ENCODE assay signal across 9 cellular contexts in genomic region chr20:21571841-21572690, GRCh38. TPM values are rescaled to one million over a fixed set of nuclear protein-coding genes. Genes with fewer than 3 reads are reported as not detected.
DNase-seq lines count a peak whose midpoint lies in the region; ATAC-seq, FAIRE-seq and TF ChIP-seq lines count a peak whose summit lies in the region.
"Had no signal": no experiment of that assay in that cellular context is flagged by ENCODE, and none has a peak within 500 bp of the region (broad histone marks: within the 10 kb centered on the region; RNA-seq: fewer than 3 reads in every experiment).

No MANE protein-coding gene starts in this region.

- H3K27ac Mint-ChIP-seq in osteocyte (ENCODE audit: unreplicated experiment) = no peak overlapping the region

- no peaks in the 10 kb centered on the region for H3K27me3 ChIP-seq in AG04450 (ENCODE audit: control insufficient read depth, insufficient read depth, low read length)
- H3K27me3 ChIP-seq in PC-3 (ENCODE audit: low read length) = peaks cover 65% of the 10 kb centered on the region
- H3K27me3 ChIP-seq in endothelial cell of umbilical vein (ENCODE audit: control insufficient read depth in 2 of 2, insufficient read depth in 2 of 2, low read length in 2 of 2) = no peaks in the 10 kb centered on the region

- BruUV-seq in PC-3 (replicated peaks; lab: Mats Ljungman, UMichigan) (no TSS peak), endothelial cell of umbilical vein (replicated peaks; lab: Mats Ljungman, UMichigan) (no TSS peak)

- no peaks in the 10 kb centered on the region for H3K36me3 Mint-ChIP-seq in osteocyte (ENCODE audit: unreplicated experiment)

- H3K9me3 ChIP-seq in AG04450 (ENCODE audit: control insufficient read depth, insufficient read depth, low read length) (no peaks in the 10 kb centered on the region), PC-3 (ENCODE audit: low read length) (no peaks in the 10 kb centered on the region), endothelial cell of umbilical vein (replicated peaks; ENCODE audit: control insufficient read depth, insufficient read depth, low read length) (no peaks in the 10 kb centered on the region)

- no peaks in the 10 kb centered on the region for H3K4me1 ChIP-seq in PC-3 (ENCODE audit: insufficient read depth, low read length)
- no peaks in the 10 kb centered on the region for H3K4me1 ChIP-seq in endothelial cell of umbilical vein (ENCODE audit: control insufficient read depth, extremely low read depth, insufficient read depth, low read length)

- intact Hi-C loops in PC-3 (cut with micrococcal nuclease) (loop anchor here (1.0 to 5.0 kb wide), 3 partner anchors 335 to 735 kb away; no protein-coding TSS in a partner anchor), endothelial cell of umbilical vein (cut with micrococcal nuclease) (loop anchor here (1.0 to 2.0 kb wide), 4 partner anchors 66 to 735 kb away; no protein-coding TSS in a partner anchor)

- DNase-seq in AG04450 (ENCODE audit: low read depth, low spot score) (no peak), EL (peak; percentile 2), PC-3 (peak; percentile 34), endothelial cell of umbilical vein (ENCODE audit: low read depth, low spot score) (peak; percentile 18), osteocyte (ENCODE audit: extremely low spot score, unreplicated experiment) (no peak), activated gamma-delta T cell treated with Interleukin-2 at 50 U/mL for 16 hours (no peak), HuH-7.5 (ENCODE audit: low spot score) (no peak)

- dilution Hi-C loops in endothelial cell of umbilical vein (cut with MboI; ENCODE audit: extremely low pct_ligation_motif_present, low sequenced_read_pairs) = no loop called here

- no peaks in the 10 kb centered on the region for H3K9me3 Mint-ChIP-seq in osteocyte (ENCODE audit: unreplicated experiment)

- POLR2A ChIA-PET in AG04450 (lab: Yijun Ruan, JAX) = no interaction called here
- POLR2A ChIA-PET in PC-3 (lab: Charles Lee; ENCODE audit: unreplicated experiment) = no interaction called here
- POLR2A ChIA-PET in endothelial cell of umbilical vein (lab: Charles Lee) = no interaction called here

- no peak for TF ChIP-seq POLR2A in endothelial cell of umbilical vein (IDR thresholded peaks at IDR 0.05; ENCODE audit: low read depth, low read length)

- TF ChIP-seq CTCF in AG04450 (IDR thresholded peaks at IDR 0.05; ENCODE audit: low read depth, low read length) = peak; percentile 83
- peak; percentile 95 for TF ChIP-seq CTCF in PC-3 (conservative IDR thresholded peaks at IDR 0.05; ENCODE audit: low read depth, low read length)
- TF ChIP-seq CTCF in endothelial cell of umbilical vein (IDR thresholded peaks at IDR 0.05; ENCODE audit: extremely low read depth in 1 of 2, insufficient read depth in 1 of 2, low read depth in 1 of 2, low read length in 2 of 2) = peak; percentile 63 to 85
- peak; percentile 87 for TF ChIP-seq CTCF in osteocyte (IDR thresholded peaks at IDR 0.05)

- H4K20me1 ChIP-seq in PC-3 (ENCODE audit: low read length) (no peaks in the 10 kb centered on the region), endothelial cell of umbilical vein (replicated peaks; ENCODE audit: control insufficient read depth, extremely low read depth, insufficient read depth, low read length) (no peaks in the 10 kb centered on the region)

- no peak; the same call in 1 of the 2 replicates for ATAC-seq in PC-3
- ATAC-seq in HG02623 (IDR thresholded peaks at IDR 0.05; ENCODE audit: unreplicated experiment) = no peak

- no peaks in the 10 kb centered on the region for H3K9me2 ChIP-seq in PC-3 (replicated peaks; ENCODE audit: low read length)

- no peak overlapping the region for H2AFZ ChIP-seq in PC-3 (ENCODE audit: low read length)
- no peak overlapping the region for H2AFZ ChIP-seq in endothelial cell of umbilical vein (ENCODE audit: low read depth, low read length)

- H3K4me1 Mint-ChIP-seq in osteocyte (ENCODE audit: unreplicated experiment) = no peaks in the 10 kb centered on the region

- H3K36me3 ChIP-seq in PC-3 (ENCODE audit: low read depth, low read length) (no peaks in the 10 kb centered on the region), endothelial cell of umbilical vein (ENCODE audit: control insufficient read depth in 2 of 2, extremely low read depth in 1 of 2, insufficient read depth in 2 of 2, low read length in 2 of 2) (no peaks in the 10 kb centered on the region)

- FAIRE-seq in endothelial cell of umbilical vein (lab: Jason Lieb, UNC) = peak; percentile 81

- H3K79me2 ChIP-seq in PC-3 (ENCODE audit: low read length) (no peaks in the 10 kb centered on the region), endothelial cell of umbilical vein (ENCODE audit: control insufficient read depth, insufficient read depth, low read length) (no peaks in the 10 kb centered on the region)

- peaks cover 5% of the 10 kb centered on the region for H3K27me3 Mint-ChIP-seq in osteocyte (ENCODE audit: unreplicated experiment)

- no peaks in the 10 kb centered on the region for H3K9me1 ChIP-seq in endothelial cell of umbilical vein (replicated peaks; ENCODE audit: control insufficient read depth, extremely low read depth, insufficient read depth, low read length)

- H3K4me3 ChIP-seq in AG04450 (ENCODE audit: low read depth, low read length) = no peak overlapping the region
- no peak overlapping the region for H3K4me3 ChIP-seq in PC-3 (ENCODE audit: low read length)
- H3K4me3 ChIP-seq in endothelial cell of umbilical vein (replicated peaks in 1 of 3; ENCODE audit: insufficient read depth in 1 of 3, low read depth in 1 of 3, low read length in 3 of 3) = no peak overlapping the region

- H3K9ac ChIP-seq in PC-3 (ENCODE audit: low read length) (no peak overlapping the region), endothelial cell of umbilical vein (replicated peaks; ENCODE audit: extremely low read depth, insufficient read depth, low read length) (no peak overlapping the region)

- CTCF ChIA-PET in AG04450 (lab: Charles Lee) = interaction anchor here (0.5 to 3.9 kb wide), 14 partner anchors 13 to 842 kb away, joined by 3 to 33 read pairs (median 4); no protein-coding TSS in a partner anchor
- CTCF ChIA-PET in PC-3 (lab: Charles Lee) = no interaction called here
- CTCF ChIA-PET in endothelial cell of umbilical vein (lab: Charles Lee) = interaction anchor here (0.8 to 4.1 kb wide), 13 partner anchors 10 to 734 kb away, joined by 3 to 41 read pairs (median 9); no protein-coding TSS in a partner anchor

- no peak overlapping the region for H3K4me3 Mint-ChIP-seq in osteocyte (ENCODE audit: unreplicated experiment)

- no peaks in the 10 kb centered on the region for H3F3A ChIP-seq in PC-3 (ENCODE audit: low read length, unreplicated experiment)

- H3K27ac ChIP-seq in AG04450 (ENCODE audit: low read depth, low read length) = no peak overlapping the region
- no peak overlapping the region for H3K27ac ChIP-seq in PC-3 (ENCODE audit: low read length)
- no peak overlapping the region for H3K27ac ChIP-seq in endothelial cell of umbilical vein (ENCODE audit: insufficient read depth, low read depth, low read length)
- H3K27ac ChIP-seq: epithelial cell of prostate had no signal

- H3K4me2 ChIP-seq in PC-3 (ENCODE audit: low read length) = no peak overlapping the region
- H3K4me2 ChIP-seq in endothelial cell of umbilical vein (ENCODE audit: insufficient read depth, low read length) = no peak overlapping the region

TF ChIP-seq in endothelial cell of umbilical vein, 7 proteins besides CTCF, POLR2A, EP300 and RAD21:
- TF ChIP-seq MAX (IDR thresholded peaks at IDR 0.05; ENCODE audit: insufficient read depth, insufficient read length) (no peak), GATA2 (IDR thresholded peaks at IDR 0.05; ENCODE audit: insufficient read depth, insufficient read length, low read depth, low read length) (no peak)

RNA-seq across cellular contexts. Expression of gene NKX2-2, which starts 58.2 kb away (rescaled TPM):
- polyA plus RNA-seq in AG04450 (2011; rRNA removed) = not detected in 2 replicates
- polyA minus RNA-seq in AG04450 (2011; rRNA and poly(A)+ RNA removed) = not detected in 2 replicates
- not detected in 2 replicates for total RNA-seq in PC-3 (2014; rRNA removed)
- total RNA-seq in endothelial cell of umbilical vein = not detected in 2 replicates
- not detected in 2 replicates for polyA plus RNA-seq in endothelial cell of umbilical vein
- polyA plus RNA-seq in endothelial cell of umbilical vein (2011; cell fraction: cytosol; rRNA removed) = not detected in 2 replicates
- polyA plus RNA-seq in endothelial cell of umbilical vein (2011; cell fraction: nucleus; rRNA removed) = not detected in 2 replicates
- not detected in 2 replicates for polyA plus RNA-seq in endothelial cell of umbilical vein (2012)
- not detected in 2 replicates for polyA minus RNA-seq in endothelial cell of umbilical vein
- polyA minus RNA-seq in endothelial cell of umbilical vein (2011; cell fraction: cytosol; rRNA and poly(A)+ RNA removed) = not detected
- not detected in 2 replicates for polyA minus RNA-seq in endothelial cell of umbilical vein (2011; cell fraction: nucleus; rRNA and poly(A)+ RNA removed)
- total RNA-seq in osteocyte = not detected in 2 replicates

Comparison
In these comparisons a context has a peak if more than half of its experiments do, and no peak if none do; other contexts are left out.
1. DNase-seq: peak in EL (single experiment), PC-3 (single experiment) and endothelial cell of umbilical vein (single experiment); none in AG04450 (single experiment), osteocyte (single experiment), activated gamma-delta T cell treated with Interleukin-2 at 50 U/mL for 16 hours (single experiment) and HuH-7.5 (single experiment).
2. Peak in every context shown above with its lines, with median percentiles within 50 percentile points of each other: CTCF ChIP-seq.